11 cellular contexts compared by ENCODE assay signal in the genomic region with DNA sequence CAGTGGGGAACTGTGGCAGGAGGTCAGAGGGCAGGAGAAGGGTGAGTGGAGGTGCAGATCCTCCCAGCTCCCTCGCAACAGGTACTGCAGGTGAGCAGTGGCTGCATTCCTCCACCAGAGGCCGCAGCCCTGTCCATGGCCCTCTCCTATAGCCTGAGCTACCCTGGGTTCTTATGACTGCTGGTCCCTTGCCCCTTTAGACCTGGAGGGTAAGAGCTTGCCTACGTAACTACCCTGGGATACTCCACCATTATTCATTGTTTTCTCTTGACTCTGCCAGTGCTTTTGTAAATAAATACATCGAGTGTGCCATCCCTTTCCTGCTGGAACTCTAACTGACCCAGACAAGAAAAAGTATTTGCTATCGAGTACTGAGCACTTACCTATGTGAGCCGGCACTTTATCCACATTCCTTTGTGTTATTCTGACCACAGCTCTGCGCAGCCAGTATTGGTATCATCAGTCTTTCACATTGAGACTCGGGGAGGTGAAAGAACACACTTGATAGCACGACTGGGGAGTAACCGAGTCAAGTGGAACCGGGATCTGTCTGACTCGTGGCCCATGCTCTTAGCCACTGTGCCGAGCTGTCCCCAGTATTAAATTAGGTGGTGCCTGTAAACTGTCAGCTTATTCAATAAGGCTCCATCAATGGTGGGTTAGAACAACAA. TPM values are rescaled to one million over a fixed set of nuclear protein-coding genes. Genes with fewer than 3 reads are reported as not detected.
DNase-seq lines count a peak whose midpoint lies in the region; ATAC-seq, FAIRE-seq and TF ChIP-seq lines count a peak whose summit lies in the region.
"Had no signal": no experiment of that assay in that cellular context is flagged by ENCODE, and none has a peak within 500 bp of the region (broad histone marks: within the 10 kb centered on the region; RNA-seq: fewer than 3 reads in every experiment).

No MANE protein-coding gene starts in this region.

- no peak for FAIRE-seq in astrocyte (lab: Jason Lieb, UNC)

- ATAC-seq in GM19395 (IDR thresholded peaks at IDR 0.05; ENCODE audit: unreplicated experiment), result no peak

- peak overlapping the region; percentile 83 for H3K4me2 ChIP-seq in astrocyte (ENCODE audit: low read length)

- no peaks in the 10 kb centered on the region for H3K27me3 Mint-ChIP-seq in astrocyte (ENCODE audit: low read depth, unreplicated experiment)

- WGBS in thyroid gland, 2 donors, result 45 to 46% methylated on average over 12 to 13 of the region's 13 CpGs

- TF ChIP-seq POLR2A in thyroid gland (IDR thresholded peaks at IDR 0.05), result no peak

- no peak overlapping the region for H2AFZ ChIP-seq in astrocyte (ENCODE audit: low read depth, low read length)

- peak overlapping the region; percentile 43 for H3K4me3 Mint-ChIP-seq in astrocyte (ENCODE audit: unreplicated experiment)

- H3K9me3 Mint-ChIP-seq in astrocyte (ENCODE audit: unreplicated experiment), result no peaks in the 10 kb centered on the region

- H3K27ac ChIP-seq in astrocyte (ENCODE audit: low read depth, low read length) (peak overlapping the region; percentile 99), thyroid gland (peak overlapping the region; percentile 96)

- H3K4me1 ChIP-seq in astrocyte (ENCODE audit: insufficient read depth, low read length), result peaks cover 58% of the 10 kb centered on the region
- H3K4me1 ChIP-seq in thyroid gland, result peaks cover 80 to 93% of the 10 kb centered on the region in 2 donors

- H3K4me3 ChIP-seq in astrocyte (ENCODE audit: insufficient read depth, low read depth, low read length) (no peak overlapping the region), thyroid gland (replicated peaks in 1 of 3) (no peak overlapping the region)

- intact Hi-C loops in thyroid gland (cut with DNase I), result no loop called here

- DNase-seq in NCI-H510A treated with DMSO at 0.1 percent for 48 hours (lab: John Stamatoyannopoulos, UW), result peak; percentile 71
- no peak for DNase-seq in NCI-H510A (lab: John Stamatoyannopoulos, UW)
- DNase-seq in astrocyte (ENCODE audit: low read depth), result peak; percentile 79
- peak; percentile 84 for DNase-seq in kidney glomerular epithelial cell (lab: John Stamatoyannopoulos, UW)
- peak; percentile 52 to 57 for DNase-seq in thyroid gland
- no peak for DNase-seq in effector CD8-positive, alpha-beta T cell (lab: John Stamatoyannopoulos, UW)
- DNase-seq in dedifferentiated amniotic fluid mesenchymal stem cell (ENCODE audit: extremely low spot score), result no peak
- DNase-seq: activated effector memory CD4-positive, alpha-beta T cell treated with Interleukin-2 at 50 U/mL for 16 hours; head of caudate nucleus; Kasumi-1 had no signal

- no peaks in the 10 kb centered on the region for H4K20me1 ChIP-seq in astrocyte (ENCODE audit: insufficient read depth, low read length)

- peaks cover 14% of the 10 kb centered on the region for H3K36me3 Mint-ChIP-seq in astrocyte (ENCODE audit: low read depth, unreplicated experiment)

- H3K27me3 ChIP-seq in astrocyte (ENCODE audit: insufficient read depth, low read length) (no peaks in the 10 kb centered on the region), thyroid gland (no peaks in the 10 kb centered on the region)

- H3K4me1 Mint-ChIP-seq in astrocyte (ENCODE audit: low read depth, unreplicated experiment), result peaks cover 70% of the 10 kb centered on the region

- H3K36me3 ChIP-seq in astrocyte (ENCODE audit: insufficient read depth, low read length) (peaks cover 3% of the 10 kb centered on the region), thyroid gland (no peaks in the 10 kb centered on the region)

- H3K27ac Mint-ChIP-seq in astrocyte (ENCODE audit: unreplicated experiment), result peak overlapping the region; percentile 100

- no peaks in the 10 kb centered on the region for H3K9me3 ChIP-seq in astrocyte (ENCODE audit: insufficient read depth, low read depth, low read length)
- H3K9me3 ChIP-seq in thyroid gland, result no peaks in the 10 kb centered on the region

- H3K79me2 ChIP-seq in astrocyte (ENCODE audit: insufficient read depth, low read length), result peaks cover 62% of the 10 kb centered on the region

- TF ChIP-seq CTCF in astrocyte (IDR thresholded peaks at IDR 0.05; ENCODE audit: insufficient read depth, low read depth, low read length), result no peak
- peak in 4 of 6 experiments; percentile 15 to 46 (median 30) for TF ChIP-seq CTCF in thyroid gland (IDR thresholded peaks at IDR 0.05)

- H3K9ac ChIP-seq in astrocyte (ENCODE audit: low read length), result peak overlapping the region; percentile 91

RNA-seq across cellular contexts. Expression of gene LTBP2, which starts 38.5 kb away (rescaled TPM):
- total RNA-seq in astrocyte (162 and 196 TPM in 2 replicates), thyroid gland (100 to 1,000 TPM in 3 of 4 donors, 10 to 100 TPM in 1; 81.3 to 240 (median 189) TPM)

Comparison
In these comparisons a context has a peak if more than half of its experiments do, and no peak if none do; other contexts are left out.
1. DNase-seq: peak in NCI-H510A treated with DMSO at 0.1 percent for 48 hours (single experiment), astrocyte (single experiment), kidney glomerular epithelial cell (single experiment) and thyroid gland (2 of 2); none in NCI-H510A (single experiment), effector CD8-positive, alpha-beta T cell (single experiment) and dedifferentiated amniotic fluid mesenchymal stem cell (single experiment).